ENCODE assay signal across 17 cellular contexts in genomic region chr1:92993581-92993980, GRCh38. TPM values are rescaled to one million over a fixed set of nuclear protein-coding genes. Genes with fewer than 3 reads are reported as not detected.
DNase-seq lines count a peak whose midpoint lies in the region; ATAC-seq and TF ChIP-seq lines count a peak whose summit lies in the region.
"Had no signal": no experiment of that assay in that cellular context is flagged by ENCODE, and none has a peak within 500 bp of the region (broad histone marks: within the 10 kb centered on the region; RNA-seq: fewer than 3 reads in every experiment).

No MANE protein-coding gene starts in this region.

- no peak overlapping the region for H3K27ac ChIP-seq in CD8-positive, alpha-beta memory T cell (ENCODE audit: low read depth, low read length)
- no peak overlapping the region for H3K27ac ChIP-seq in naive thymus-derived CD4-positive, alpha-beta T cell (ENCODE audit: low read depth, low read length)
- H3K27ac ChIP-seq in left lung: no peak overlapping the region
- H3K27ac ChIP-seq: adrenal gland, epithelial cell of prostate, neutrophil, prostate gland, upper lobe of right lung had no signal

- H3K27me3 ChIP-seq in CD8-positive, alpha-beta memory T cell (ENCODE audit: insufficient read depth, low read length, poor library complexity, severe bottlenecking): no peaks in the 10 kb centered on the region
- no peaks in the 10 kb centered on the region for H3K27me3 ChIP-seq in naive thymus-derived CD4-positive, alpha-beta T cell (ENCODE audit: control insufficient read depth in 2 of 2, insufficient read depth in 2 of 2, low read length in 2 of 2)
- no peaks in the 10 kb centered on the region for H3K27me3 ChIP-seq in left lung
- H3K27me3 ChIP-seq: adrenal gland, neutrophil, upper lobe of right lung had no signal

- DNase-seq in CD8-positive, alpha-beta memory T cell: no peak
- no peak for DNase-seq in activated CD8-positive, alpha-beta T cell treated with anti-CD3 and anti-CD28 coated beads, Interleukin-2, amount 10 ng/mL, durations not matched to agents 7 days and 5 days
- no peak for DNase-seq in naive thymus-derived CD4-positive, alpha-beta T cell
- no peak for DNase-seq in OCI-M1 (lab: John Stamatoyannopoulos, UW)
- no peak for DNase-seq in left lung
- no peak for DNase-seq in SK-N-DZ (ENCODE audit: low spot score)
- DNase-seq: kidney, Right ventricle myocardium superior, upper lobe of right lung had no signal

- intact Hi-C loops in naive thymus-derived CD4-positive, alpha-beta T cell (cut with micrococcal nuclease): loop anchor here in 1 of 2 donors (5.0 kb wide), 1 partner anchor 41 kb away; no protein-coding TSS in a partner anchor
- intact Hi-C loops in left lung (cut with DNase I): no loop called here

- H3K4me3 Mint-ChIP-seq in CD8-positive, alpha-beta memory T cell: no peak overlapping the region
- no peak overlapping the region for H3K4me3 Mint-ChIP-seq in activated CD8-positive, alpha-beta T cell treated with anti-CD3 and anti-CD28 coated beads, Interleukin-2, amount 10 ng/mL, durations not matched to agents 7 days and 5 days
- no peak overlapping the region for H3K4me3 Mint-ChIP-seq in naive thymus-derived CD4-positive, alpha-beta T cell
- H3K4me3 Mint-ChIP-seq: brain had no signal

- no peaks in the 10 kb centered on the region for H3K36me3 Mint-ChIP-seq in CD8-positive, alpha-beta memory T cell
- peaks cover 3% of the 10 kb centered on the region for H3K36me3 Mint-ChIP-seq in activated CD8-positive, alpha-beta T cell treated with anti-CD3 and anti-CD28 coated beads, Interleukin-2, amount 10 ng/mL, durations not matched to agents 7 days and 5 days (ENCODE audit: low read depth)
- peaks cover 0 to 13% (median 0%) of the 10 kb centered on the region in 5 donors for H3K36me3 Mint-ChIP-seq in naive thymus-derived CD4-positive, alpha-beta T cell
- H3K36me3 Mint-ChIP-seq: brain had no signal

- CTCF ChIA-PET in CD8-positive, alpha-beta memory T cell (lab: Charles Lee): interaction anchor here (0.6 to 9.0 kb wide), 48 partner anchors 8 to 916 kb away, joined by 3 to 172 read pairs (median 5); partner anchors contain the start of genes DIPK1A, GCLM and RPL5
- CTCF ChIA-PET in activated CD8-positive, alpha-beta T cell treated with anti-CD3 and anti-CD28 coated beads, Interleukin-2, amount 10 ng/mL, durations not matched to agents 7 days and 5 days (lab: Charles Lee): interaction anchor here (0.6 to 3.8 kb wide), 45 partner anchors 8 to 352 kb away, joined by 3 to 623 read pairs (median 7); partner anchors contain the start of genes DIPK1A and RPL5
- CTCF ChIA-PET in naive thymus-derived CD4-positive, alpha-beta T cell (lab: Charles Lee): interaction anchor here (0.6 to 3.8 kb wide), 29 partner anchors 8 to 161 kb away, joined by 3 to 175 read pairs (median 5); partner anchors contain the start of genes DIPK1A and RPL5

- ATAC-seq in GM21526 (IDR thresholded peaks at IDR 0.05; ENCODE audit: low FRiP score, unreplicated experiment) (peak; percentile 10), left lung (no peak), HG03039 (IDR thresholded peaks at IDR 0.05; ENCODE audit: unreplicated experiment) (no peak)
- no peak for ATAC-seq in activated CD8-positive, alpha-beta T cell treated with anti-CD3 and anti-CD28 coated beads, Interleukin-2, amount 10 ng/mL, durations not matched to agents 7 days and 5 days
- ATAC-seq in naive thymus-derived CD4-positive, alpha-beta T cell: no peak

- POLR2A ChIA-PET in CD8-positive, alpha-beta memory T cell (lab: Charles Lee): interaction anchor here (0.8 to 2.1 kb wide), 3 partner anchors 12 to 32 kb away, joined by 3 to 32 read pairs (median 6); partner anchors contain the start of gene DIPK1A
- POLR2A ChIA-PET in activated CD8-positive, alpha-beta T cell treated with anti-CD3 and anti-CD28 coated beads, Interleukin-2, amount 10 ng/mL, durations not matched to agents 7 days and 5 days (lab: Charles Lee): interaction anchor here (1.3 to 3.8 kb wide), 5 partner anchors 12 to 135 kb away, joined by 3 to 64 read pairs (median 4); partner anchors contain the start of gene DIPK1A
- POLR2A ChIA-PET in naive thymus-derived CD4-positive, alpha-beta T cell (lab: Charles Lee): interaction anchor here (0.7 to 3.8 kb wide), 20 partner anchors 9 to 162 kb away, joined by 3 to 70 read pairs (median 4); partner anchors contain the start of genes DIPK1A and RPL5

- H3K4me1 Mint-ChIP-seq in CD8-positive, alpha-beta memory T cell: peaks cover 38 to 53% (median 52%) of the 10 kb centered on the region in 3 donors
- H3K4me1 Mint-ChIP-seq in activated CD8-positive, alpha-beta T cell treated with anti-CD3 and anti-CD28 coated beads, Interleukin-2, amount 10 ng/mL, durations not matched to agents 7 days and 5 days (ENCODE audit: low read depth): peaks cover 63% of the 10 kb centered on the region
- H3K4me1 Mint-ChIP-seq in naive thymus-derived CD4-positive, alpha-beta T cell: peaks cover 25 to 54% (median 51%) of the 10 kb centered on the region in 7 donors

- H3K9me3 ChIP-seq in CD8-positive, alpha-beta memory T cell (ENCODE audit: low read length): no peaks in the 10 kb centered on the region
- no peaks in the 10 kb centered on the region for H3K9me3 ChIP-seq in naive thymus-derived CD4-positive, alpha-beta T cell (ENCODE audit: control insufficient read depth in 2 of 3, low read length in 3 of 3)
- no peaks in the 10 kb centered on the region for H3K9me3 ChIP-seq in left lung
- H3K9me3 ChIP-seq: adrenal gland, HAP-1, neutrophil, prostate gland, upper lobe of right lung had no signal

- no peak for TF ChIP-seq CTCF in left lung (IDR thresholded peaks at IDR 0.05)

- H3K36me3 ChIP-seq in CD8-positive, alpha-beta memory T cell (ENCODE audit: insufficient read depth, low read length): no peaks in the 10 kb centered on the region
- H3K36me3 ChIP-seq in naive thymus-derived CD4-positive, alpha-beta T cell (ENCODE audit: control insufficient read depth in 2 of 3, insufficient read depth in 3 of 3, low read length in 3 of 3): no peaks in the 10 kb centered on the region
- H3K36me3 ChIP-seq in left lung: no peaks in the 10 kb centered on the region
- H3K36me3 ChIP-seq: adrenal gland, HAP-1, neutrophil, prostate gland, upper lobe of right lung had no signal

- H3K27me3 Mint-ChIP-seq in CD8-positive, alpha-beta memory T cell: peaks cover 0 to 3% of the 10 kb centered on the region in 2 donors
- no peaks in the 10 kb centered on the region for H3K27me3 Mint-ChIP-seq in activated CD8-positive, alpha-beta T cell treated with anti-CD3 and anti-CD28 coated beads, Interleukin-2, amount 10 ng/mL, durations not matched to agents 7 days and 5 days (ENCODE audit: low read depth)
- peaks cover 0 to 3% (median 0%) of the 10 kb centered on the region in 5 donors for H3K27me3 Mint-ChIP-seq in naive thymus-derived CD4-positive, alpha-beta T cell

- H3K4me1 ChIP-seq in CD8-positive, alpha-beta memory T cell (ENCODE audit: insufficient read depth, low read length): peaks cover 51% of the 10 kb centered on the region
- H3K4me1 ChIP-seq in naive thymus-derived CD4-positive, alpha-beta T cell (ENCODE audit: control insufficient read depth in 2 of 2, insufficient read depth in 2 of 2, low read length in 2 of 2): peaks cover 39% of the 10 kb centered on the region in 2 donors
- peaks cover 0 to 6% of the 10 kb centered on the region in 2 donors for H3K4me1 ChIP-seq in left lung
- H3K4me1 ChIP-seq: adrenal gland, HAP-1, prostate gland, upper lobe of right lung had no signal

- H3K9me3 Mint-ChIP-seq in CD8-positive, alpha-beta memory T cell: no peaks in the 10 kb centered on the region
- no peaks in the 10 kb centered on the region for H3K9me3 Mint-ChIP-seq in activated CD8-positive, alpha-beta T cell treated with anti-CD3 and anti-CD28 coated beads, Interleukin-2, amount 10 ng/mL, durations not matched to agents 7 days and 5 days (ENCODE audit: insufficient read depth)
- peaks cover 0 to 4% (median 0%) of the 10 kb centered on the region in 11 donors for H3K9me3 Mint-ChIP-seq in naive thymus-derived CD4-positive, alpha-beta T cell
- H3K9me3 Mint-ChIP-seq: brain had no signal

- peak overlapping the region in 6 of 8 donors; percentile 23 to 76 (median 44) for H3K27ac Mint-ChIP-seq in CD8-positive, alpha-beta memory T cell
- H3K27ac Mint-ChIP-seq in activated CD8-positive, alpha-beta T cell treated with anti-CD3 and anti-CD28 coated beads, Interleukin-2, amount 10 ng/mL, durations not matched to agents 7 days and 5 days: peak overlapping the region; percentile 71
- peak overlapping the region in 8 of 9 donors; percentile 39 to 81 (median 62) for H3K27ac Mint-ChIP-seq in naive thymus-derived CD4-positive, alpha-beta T cell

- no peak overlapping the region for H3K4me3 ChIP-seq in CD8-positive, alpha-beta memory T cell (ENCODE audit: low read length)
- H3K4me3 ChIP-seq in naive thymus-derived CD4-positive, alpha-beta T cell (ENCODE audit: low read length): no peak overlapping the region
- no peak overlapping the region for H3K4me3 ChIP-seq in left lung
- H3K4me3 ChIP-seq: adrenal gland, HAP-1, prostate gland, upper lobe of right lung had no signal

RNA-seq across cellular contexts. Expression of gene DIPK1A, which starts 32.3 kb away (rescaled TPM):
- 10 to 100 TPM; 10.9 to 12.9 TPM for total RNA-seq in CD8-positive, alpha-beta memory T cell
- 15.7 TPM for polyA plus RNA-seq in CD8-positive, alpha-beta memory T cell
- 10 to 100 TPM; 13.1 to 14.4 TPM for total RNA-seq in activated CD8-positive, alpha-beta T cell treated with anti-CD3 and anti-CD28 coated beads, Interleukin-2, amount 10 ng/mL, durations not matched to agents 7 days and 5 days
- total RNA-seq in naive thymus-derived CD4-positive, alpha-beta T cell: 10 to 100 TPM in 4 of 5 experiments, 1 to 10 TPM in 1; 9.9 to 15.8 (median 14.9) TPM
- polyA plus RNA-seq in naive thymus-derived CD4-positive, alpha-beta T cell: 10 to 100 TPM; 17.3 to 21.9 TPM
- total RNA-seq in left lung: 10 to 100 TPM in 1 of 2 donors, 1 to 10 TPM in 1; 6.8 to 10.8 TPM
- polyA plus RNA-seq in SK-N-DZ (2014; cell fraction: cytosol; rRNA removed): 8.2 and 10.8 TPM in 2 replicates
- polyA plus RNA-seq in SK-N-DZ (2014; cell fraction: nucleus; rRNA removed): 3.0 and 6.4 TPM in 2 replicates
